In genomic region chr1:36161656-36162531, GRCh38 we compare ENCODE assay signal across 8 cellular contexts. TPM values are rescaled to one million over a fixed set of nuclear protein-coding genes. Genes with fewer than 3 reads are reported as not detected.
DNase-seq lines count a peak whose midpoint lies in the region; ATAC-seq and TF ChIP-seq lines count a peak whose summit lies in the region.

No MANE protein-coding gene starts in this region.

- no peaks in the 10 kb centered on the region for H3K9me3 ChIP-seq in OCI-LY7 (ENCODE audit: low read length)
- H3K9me3 ChIP-seq in right atrium auricular region = no peaks in the 10 kb centered on the region
- no peaks in the 10 kb centered on the region for H3K9me3 ChIP-seq in skeletal muscle tissue (ENCODE audit: control insufficient read depth in 3 of 3, low read length in 3 of 3)

- H3K27ac ChIP-seq in OCI-LY7 (ENCODE audit: low read depth, low read length, poor library complexity, severe bottlenecking) = peak overlapping the region; percentile 87
- peak overlapping the region; percentile 98 to 100 for H3K27ac ChIP-seq in right atrium auricular region
- peak overlapping the region; percentile 83 for H3K27ac ChIP-seq in skeletal muscle tissue (ENCODE audit: low read depth, low read length)

- DNase-seq in OCI-LY7 (ENCODE audit: low spot score) = peak; percentile 69
- no peak for DNase-seq in right atrium auricular region (ENCODE audit: low spot score)
- no peak for DNase-seq in NCI-H2227 (lab: John Stamatoyannopoulos, UW; ENCODE audit: unreplicated experiment)
- no peak for DNase-seq in inferior parietal cortex (ENCODE audit: extremely low spot score)

- peak overlapping the region; percentile 65 for H3K4me3 ChIP-seq in OCI-LY7 (ENCODE audit: low read depth, low read length, poor library complexity, severe bottlenecking)
- peak overlapping the region; percentile 28 to 46 for H3K4me3 ChIP-seq in right atrium auricular region
- H3K4me3 ChIP-seq in skeletal muscle tissue (ENCODE audit: low read length in 3 of 3) = peak overlapping the region; percentile 52 to 71 (median 62)

- peaks cover 74% of the 10 kb centered on the region for H3K4me1 Mint-ChIP-seq in activated naive CD8-positive, alpha-beta T cell (ENCODE audit: low read depth)

- no TSS peak for BruUV-seq in OCI-LY7 (replicated peaks; lab: Mats Ljungman, UMichigan)

- intact Hi-C loops in OCI-LY7 (cut with micrococcal nuclease; ENCODE audit: unreplicated experiment) = no loop called here

- no peaks in the 10 kb centered on the region for H3K27me3 ChIP-seq in right atrium auricular region
- no peaks in the 10 kb centered on the region for H3K27me3 ChIP-seq in skeletal muscle tissue (ENCODE audit: control insufficient read depth in 3 of 3, insufficient read depth in 3 of 3, low read length in 3 of 3)

- peaks cover 27% of the 10 kb centered on the region; the same call in 1 of the 2 replicates for H3K36me3 ChIP-seq in OCI-LY7 (ENCODE audit: insufficient read depth, low read length)
- H3K36me3 ChIP-seq in right atrium auricular region = no peaks in the 10 kb centered on the region
- H3K36me3 ChIP-seq in skeletal muscle tissue (ENCODE audit: control insufficient read depth in 3 of 3, insufficient read depth in 3 of 3, low read length in 3 of 3) = peaks cover 4 to 5% (median 4%) of the 10 kb centered on the region in 3 donors

- H3K4me2 ChIP-seq in OCI-LY7 (ENCODE audit: low read length) = peak overlapping the region; percentile 89

- CTCF ChIA-PET in OCI-LY7 (lab: Charles Lee; ENCODE audit: unreplicated experiment) = interaction anchor here (2.1 kb wide), 1 partner anchor 26 kb away, joined by 9 read pairs; no protein-coding TSS in a partner anchor

- peaks cover 9% of the 10 kb centered on the region for H3K36me3 Mint-ChIP-seq in activated naive CD8-positive, alpha-beta T cell

- peaks cover 13% of the 10 kb centered on the region; the same call in 1 of the 2 replicates for H4K20me1 ChIP-seq in OCI-LY7 (ENCODE audit: insufficient read depth, low read length)

- H3K79me2 ChIP-seq in OCI-LY7 (ENCODE audit: insufficient read depth, low read depth, low read length) = peaks cover 93% of the 10 kb centered on the region

- no peaks in the 10 kb centered on the region for H3K9me3 Mint-ChIP-seq in activated naive CD8-positive, alpha-beta T cell (ENCODE audit: low read depth)

- H3K27ac Mint-ChIP-seq in activated naive CD8-positive, alpha-beta T cell = peak overlapping the region; percentile 99

- H3K9me2 ChIP-seq in OCI-LY7 (ENCODE audit: insufficient read depth, low read length) = no peaks in the 10 kb centered on the region

- H3K4me1 ChIP-seq in OCI-LY7 (ENCODE audit: insufficient read depth, low read length, poor library complexity, severe bottlenecking) (peaks cover 69% of the 10 kb centered on the region), right atrium auricular region (peaks cover 0 to 92% of the 10 kb centered on the region in 2 donors), skeletal muscle tissue (ENCODE audit: control insufficient read depth in 3 of 3, insufficient read depth in 3 of 3, low read length in 3 of 3) (peaks cover 67 to 78% (median 67%) of the 10 kb centered on the region in 3 donors)

- ATAC-seq in GM21367 (IDR thresholded peaks at IDR 0.05; ENCODE audit: unreplicated experiment) (peak; percentile 36), HG02938 (IDR thresholded peaks at IDR 0.05; ENCODE audit: unreplicated experiment) (no peak)

- H2AFZ ChIP-seq in OCI-LY7 (ENCODE audit: low read length) = no peak overlapping the region

- peak overlapping the region; percentile 68 to 85 (median 80) for H3K9ac ChIP-seq in skeletal muscle tissue (ENCODE audit: low read depth in 1 of 3, low read length in 3 of 3)

- no peaks in the 10 kb centered on the region for H3K27me3 Mint-ChIP-seq in activated naive CD8-positive, alpha-beta T cell

- H3K4me3 Mint-ChIP-seq in activated naive CD8-positive, alpha-beta T cell = peak overlapping the region; percentile 92

- POLR2A ChIA-PET in OCI-LY7 (lab: Charles Lee) = interaction anchor here (0.6 to 2.5 kb wide), 6 partner anchors 11 to 144 kb away, joined by 3 to 13 read pairs (median 5); partner anchors contain the start of genes SH3D21 and TRAPPC3

- TF ChIP-seq CTCF in OCI-LY7 (conservative IDR thresholded peaks at IDR 0.05; ENCODE audit: low read length) (no peak), right atrium auricular region (IDR thresholded peaks at IDR 0.05) (no peak)

RNA-seq across cellular contexts. Expression of gene MAP7D1, which starts 5.9 kb away (rescaled TPM):
- 55.1 and 61.2 TPM in 2 replicates for total RNA-seq in OCI-LY7 (2014; rRNA removed; shearing (Covaris generic))
- total RNA-seq in OCI-LY7 (2022) (94.7 and 101 TPM in 2 replicates), right atrium auricular region (100 to 1,000 TPM; 353 to 356 TPM), skeletal muscle tissue (71.0 TPM)

RNA-seq across cellular contexts. Expression of gene TRAPPC3, which starts 12.6 kb away (rescaled TPM):
- 50.3 and 71.0 TPM in 2 replicates for total RNA-seq in OCI-LY7 (2014; rRNA removed; shearing (Covaris generic))
- total RNA-seq in OCI-LY7 (2022) = 55.4 and 60.4 TPM in 2 replicates
- total RNA-seq in right atrium auricular region = 10 to 100 TPM; 62.0 to 81.6 TPM
- 30.3 TPM for total RNA-seq in skeletal muscle tissue

RNA-seq across cellular contexts. Expression of gene COL8A2, which starts 36.9 kb away (rescaled TPM):
- not detected in 2 replicates for total RNA-seq in OCI-LY7 (2014; rRNA removed; shearing (Covaris generic))
- total RNA-seq in OCI-LY7 (2022) (not detected in 2 replicates), right atrium auricular region (1 to 10 TPM; 3.5 to 4.5 TPM), skeletal muscle tissue (11.0 TPM)

Comparison
In these comparisons a context has a peak if more than half of its experiments do, and no peak if none do; other contexts are left out.
1. RNA of gene COL8A2, which starts 36.9 kb away (total RNA-seq): 11.0 TPM in skeletal muscle tissue (single experiment) and 3.5 to 4.5 TPM in right atrium auricular region; not detected in OCI-LY7; every median in the first group is over 4 times any median in the second.
2. Peak in every context shown above with its lines, with median percentiles within 50 percentile points of each other: H3K27ac ChIP-seq and H3K4me3 ChIP-seq.